Comparison of ENCODE assay signal across 17 cellular contexts in genomic region chr16:73152731-73153130, GRCh38.
DNase-seq lines count a peak whose midpoint lies in the region; ATAC-seq and TF ChIP-seq lines count a peak whose summit lies in the region.
"Had no signal": no experiment of that assay in that cellular context is flagged by ENCODE, and none has a peak within 500 bp of the region (broad histone marks: within the 10 kb centered on the region; RNA-seq: fewer than 3 reads in every experiment).

No MANE protein-coding gene starts in this region.

- peak overlapping the region; percentile 90 to 100 (median 97) for H3K27ac ChIP-seq in BLaER1 treated with 17β-estradiol and CSF1 and Interleukin-3, amounts not matched to agents 10 nM and 100 nM
- H3K27ac ChIP-seq in HUES64 (ENCODE audit: low read depth, low read length) (peak overlapping the region; percentile 37; the same call in 1 of the 2 replicates), mesodermal cell (ENCODE audit: low read depth, low read length, severe bottlenecking) (peak overlapping the region; percentile 49), brain microvascular endothelial cell (no peak overlapping the region)
- H3K27ac ChIP-seq: ascending aorta, upper lobe of right lung had no signal

- H3K4me3 ChIP-seq in BLaER1 treated with 17β-estradiol and CSF1 and Interleukin-3, amounts not matched to agents 10 nM and 100 nM, result no peak overlapping the region; a peak in 1 of 20 replicates
- H3K4me3 ChIP-seq in HUES64 (ENCODE audit: low read length) (no peak overlapping the region), choroid plexus epithelial cell (ENCODE audit: low read depth, low read length) (no peak overlapping the region), mesodermal cell (ENCODE audit: extremely low read depth, insufficient read depth, low read length, poor library complexity, severe bottlenecking) (no peak overlapping the region), brain microvascular endothelial cell (ENCODE audit: low read depth, low read length) (no peak overlapping the region)
- H3K4me3 ChIP-seq: ascending aorta, mucosa of descending colon, upper lobe of right lung had no signal

- H3K27ac Mint-ChIP-seq in activated naive CD4-positive, alpha-beta T cell treated with anti-CD3 and anti-CD28 coated beads, Interleukin-2, amount 50 U/mL, for 72 hours, result no peak overlapping the region
- H3K27ac Mint-ChIP-seq: activated CD4-positive, alpha-beta memory T cell treated with anti-CD3 and anti-CD28 coated beads for 36 hours; activated T-helper 17 cell treated with anti-CD3 and anti-CD28 coated beads, Interleukin-2, amount 50 U/mL, for 72 hours had no signal

- 4% methylated on average over 6 of the region's 6 CpGs for WGBS in HUES64
- 0 to 9% methylated on average over 5 of the region's 6 CpGs for WGBS in mesodermal cell (ENCODE audit: insufficient coverage in 2 of 2), 2 experiments

- no peak for ATAC-seq in GM19035 (IDR thresholded peaks at IDR 0.05; ENCODE audit: unreplicated experiment)
- no peak for ATAC-seq in activated naive CD4-positive, alpha-beta T cell treated with anti-CD3 and anti-CD28 coated beads, Interleukin-2, amount 50 U/mL, for 72 hours
- ATAC-seq: activated T-helper 17 cell treated with anti-CD3 and anti-CD28 coated beads, Interleukin-2, amount 50 U/mL, for 72 hours; mucosa of descending colon; upper lobe of right lung had no signal

- H3K9ac ChIP-seq in BLaER1 treated with 17β-estradiol and CSF1 and Interleukin-3, amounts not matched to agents 10 nM and 100 nM, result peak overlapping the region; percentile 76 to 90 (median 83)
- no peak overlapping the region for H3K9ac ChIP-seq in HUES64 (ENCODE audit: low read depth, low read length)

- peak overlapping the region; percentile 59 to 90 (median 82) for H3K4me2 ChIP-seq in BLaER1 treated with 17β-estradiol and CSF1 and Interleukin-3, amounts not matched to agents 10 nM and 100 nM

- peaks cover 0 to 14% (median under 1%) of the 10 kb centered on the region in 11 experiments; a peak in 4 of 22 replicates for H3K9me3 ChIP-seq in BLaER1 treated with 17β-estradiol and CSF1 and Interleukin-3, amounts not matched to agents 10 nM and 100 nM (replicated peaks in 1 of 11)
- no peaks in the 10 kb centered on the region for H3K9me3 ChIP-seq in HUES64 (ENCODE audit: insufficient read depth, low read depth, low read length)
- no peaks in the 10 kb centered on the region for H3K9me3 ChIP-seq in mesodermal cell (ENCODE audit: control insufficient read depth, low read length)
- H3K9me3 ChIP-seq: ascending aorta, mucosa of descending colon, upper lobe of right lung had no signal

- peaks cover 0 to 6% of the 10 kb centered on the region in 2 donors for H3K36me3 Mint-ChIP-seq in activated naive CD4-positive, alpha-beta T cell treated with anti-CD3 and anti-CD28 coated beads, Interleukin-2, amount 50 U/mL, for 72 hours
- H3K36me3 Mint-ChIP-seq: activated CD4-positive, alpha-beta memory T cell treated with anti-CD3 and anti-CD28 coated beads for 36 hours had no signal

- H4K20me1 ChIP-seq in BLaER1 treated with 17β-estradiol and CSF1 and Interleukin-3, amounts not matched to agents 10 nM and 100 nM, result no peaks in the 10 kb centered on the region

- DNase-seq in choroid plexus epithelial cell (ENCODE audit: low read depth), result peak; percentile 45
- no peak for DNase-seq in brain microvascular endothelial cell
- DNase-seq in RKO (ENCODE audit: low spot score), result no peak
- no peak for DNase-seq in activated naive CD4-positive, alpha-beta T cell treated with anti-CD3 and anti-CD28 coated beads, Interleukin-2, amount 50 U/mL, for 72 hours (ENCODE audit: low spot score in 2 of 2)
- DNase-seq: activated CD4-positive, alpha-beta memory T cell treated with anti-CD3 and anti-CD28 coated beads for 36 hours; mucosa of descending colon; NCI-H226; RPMI8226; stimulated activated CD4-positive, alpha-beta T cell treated with anti-CD3 and anti-CD28 coated beads, Interleukin-2, amount 100 ng/mL, for 24 hours; T1000; upper lobe of right lung had no signal

- H3K9me3 Mint-ChIP-seq in activated naive CD4-positive, alpha-beta T cell treated with anti-CD3 and anti-CD28 coated beads, Interleukin-2, amount 50 U/mL, for 72 hours, result peaks cover 0 to 6% of the 10 kb centered on the region in 2 donors
- H3K9me3 Mint-ChIP-seq: activated CD4-positive, alpha-beta memory T cell treated with anti-CD3 and anti-CD28 coated beads for 36 hours; activated T-helper 17 cell treated with anti-CD3 and anti-CD28 coated beads, Interleukin-2, amount 50 U/mL, for 72 hours had no signal

- H3K27me3 ChIP-seq in BLaER1 treated with 17β-estradiol and CSF1 and Interleukin-3, amounts not matched to agents 10 nM and 100 nM, result no peaks in the 10 kb centered on the region
- H3K27me3 ChIP-seq in HUES64 (ENCODE audit: insufficient read depth, low read length) (no peaks in the 10 kb centered on the region), brain microvascular endothelial cell (replicated peaks) (no peaks in the 10 kb centered on the region)
- H3K27me3 ChIP-seq: ascending aorta, upper lobe of right lung had no signal

- no peaks in the 10 kb centered on the region for H3K36me3 ChIP-seq in BLaER1 treated with 17β-estradiol and CSF1 and Interleukin-3, amounts not matched to agents 10 nM and 100 nM
- no peaks in the 10 kb centered on the region for H3K36me3 ChIP-seq in HUES64 (ENCODE audit: insufficient read depth, low read length)
- no peaks in the 10 kb centered on the region for H3K36me3 ChIP-seq in mesodermal cell (ENCODE audit: control insufficient read depth, insufficient read depth, low read length)
- no peaks in the 10 kb centered on the region for H3K36me3 ChIP-seq in brain microvascular endothelial cell (replicated peaks)
- H3K36me3 ChIP-seq: ascending aorta, upper lobe of right lung had no signal

- peaks cover 56 to 93% (median 72%) of the 10 kb centered on the region in 10 experiments for H3K4me1 ChIP-seq in BLaER1 treated with 17β-estradiol and CSF1 and Interleukin-3, amounts not matched to agents 10 nM and 100 nM
- peaks cover 25% of the 10 kb centered on the region for H3K4me1 ChIP-seq in HUES64 (ENCODE audit: insufficient read depth, low read length)
- H3K4me1 ChIP-seq in mesodermal cell (ENCODE audit: control insufficient read depth, insufficient read depth, low read length, poor library complexity, severe bottlenecking), result peaks cover 16% of the 10 kb centered on the region
- H3K4me1 ChIP-seq: ascending aorta had no signal

- in situ Hi-C loops in brain microvascular endothelial cell (cut with HindIII; ENCODE audit: low pct_ligation_motif_present, low sequenced_read_pairs), result no loop called here

- TF ChIP-seq CTCF in choroid plexus epithelial cell (conservative IDR thresholded peaks at IDR 0.05; ENCODE audit: low read depth, low read length) (no peak), brain microvascular endothelial cell (IDR thresholded peaks at IDR 0.05; ENCODE audit: low read depth, low read length, missing control alignments) (no peak)
